In the genomic region with DNA sequence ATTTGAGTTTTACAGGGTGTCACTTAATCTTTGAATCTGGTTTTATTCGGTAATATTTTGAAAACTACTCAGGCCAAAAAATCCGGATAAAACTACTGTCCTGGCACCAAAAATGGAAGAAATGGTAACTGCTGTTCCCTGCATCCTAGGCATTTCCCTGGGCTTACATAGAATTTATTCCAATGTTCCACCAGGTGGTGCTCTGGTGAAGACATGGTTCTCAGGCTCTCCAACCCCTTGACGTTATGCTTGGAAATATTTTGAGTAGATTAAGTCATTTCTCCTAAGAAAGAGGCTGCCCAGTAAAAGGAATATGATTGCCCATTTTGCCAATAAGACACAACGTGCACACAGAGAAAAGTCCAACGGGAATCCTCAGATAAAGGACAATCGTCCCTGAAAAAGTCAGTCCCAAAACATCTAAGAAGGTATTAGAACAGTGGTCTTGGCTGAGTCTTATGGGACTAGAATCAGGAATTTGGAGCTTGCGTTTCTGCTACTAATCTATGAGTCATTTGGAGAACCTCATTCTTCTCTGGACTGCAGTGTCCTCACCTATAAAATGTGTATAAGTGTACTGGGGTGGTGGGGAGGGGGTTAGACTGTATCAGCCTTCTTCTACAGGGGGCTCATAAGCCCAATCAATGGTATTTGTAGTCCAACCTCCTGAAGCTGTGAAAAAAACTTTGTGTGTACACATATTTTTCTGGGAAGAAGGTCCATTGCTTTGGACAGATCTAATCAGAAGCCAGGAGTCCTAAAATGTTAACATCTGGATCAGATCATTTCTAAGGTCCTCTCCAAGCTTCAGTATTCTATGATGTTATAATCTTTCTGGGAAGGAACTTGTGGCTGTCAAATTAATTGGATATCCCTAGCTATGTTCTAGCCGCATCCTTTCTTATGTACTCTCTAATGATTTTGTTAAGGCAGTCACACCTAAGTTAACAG, we compare ENCODE assay signal across 8 cellular contexts.
DNase-seq lines count a peak whose midpoint lies in the region; ATAC-seq, FAIRE-seq and TF ChIP-seq lines count a peak whose summit lies in the region.

No MANE protein-coding gene starts in this region.

- H3K79me2 ChIP-seq in parathyroid adenoma, result no peaks in the 10 kb centered on the region

- H3K4me1 ChIP-seq in parathyroid adenoma, result peaks cover 2% of the 10 kb centered on the region

- no peak overlapping the region for H3K27ac ChIP-seq in parathyroid adenoma

- H3K4me3 ChIP-seq in fibroblast of pulmonary artery (replicated peaks; ENCODE audit: low read depth, low read length) (no peak overlapping the region), parathyroid adenoma (ENCODE audit: low read depth, low read length) (no peak overlapping the region)

- no peak overlapping the region for H3K4me2 ChIP-seq in parathyroid adenoma (ENCODE audit: low read length)

- FAIRE-seq in D721Med (lab: Jason Lieb, UNC), result no peak

- no peak overlapping the region for H3K9ac ChIP-seq in parathyroid adenoma

- no peak overlapping the region for H2AFZ ChIP-seq in parathyroid adenoma

- ATAC-seq in HG02678 (IDR thresholded peaks at IDR 0.05; ENCODE audit: unreplicated experiment), result no peak

- TF ChIP-seq CTCF in D721Med (IDR thresholded peaks at IDR 0.05; ENCODE audit: insufficient read depth, missing control alignments) (peak; percentile 49), fibroblast of pulmonary artery (IDR thresholded peaks at IDR 0.05; ENCODE audit: low read length, missing control alignments) (peak; percentile 67), parathyroid adenoma (IDR thresholded peaks at IDR 0.05) (peak; percentile 35)

- peaks cover 4% of the 10 kb centered on the region for H3K27me3 ChIP-seq in parathyroid adenoma (ENCODE audit: control insufficient read depth, insufficient read depth, low read length)

- DNase-seq in D721Med (ENCODE audit: insufficient read length, low spot score) (no peak), HS-27A (ENCODE audit: low read depth) (peak; percentile 47), RPMI8226 (peak; percentile 28), fibroblast of pulmonary artery (ENCODE audit: low read depth) (peak; percentile 83), GDM1 (lab: John Stamatoyannopoulos, UW) (no peak)
- no peak for DNase-seq in activated CD4-positive, alpha-beta T cell treated with anti-CD3 and anti-CD28 coated beads, Interleukin-2, amount 50 U/mL, for 1 hour

- H3K9me3 ChIP-seq in parathyroid adenoma (ENCODE audit: control insufficient read depth, low read length), result no peaks in the 10 kb centered on the region

- no peaks in the 10 kb centered on the region for H3K36me3 ChIP-seq in parathyroid adenoma (ENCODE audit: control insufficient read depth, insufficient read depth, low read length)

Comparison
In these comparisons a context has a peak if more than half of its experiments do, and no peak if none do; other contexts are left out.
1. DNase-seq: peak in HS-27A (single experiment), RPMI8226 (single experiment) and fibroblast of pulmonary artery (single experiment); none in D721Med (single experiment), GDM1 (single experiment) and activated CD4-positive, alpha-beta T cell treated with anti-CD3 and anti-CD28 coated beads, Interleukin-2, amount 50 U/mL, for 1 hour (single experiment).
2. Peak in every context shown above with its lines, with median percentiles within 50 percentile points of each other: CTCF ChIP-seq.